18 cellular contexts compared by ENCODE assay signal in genomic region chr5:110262754-110263153, GRCh38.
"Had no signal": no experiment of that assay in that cellular context is flagged by ENCODE, and none has a peak within 500 bp of the region (broad histone marks: within the 10 kb centered on the region; RNA-seq: fewer than 3 reads in every experiment).

No MANE protein-coding gene starts in this region.

- H3K27me3 Mint-ChIP-seq: activated naive CD4-positive, alpha-beta T cell treated with anti-CD3 and anti-CD28 coated beads, Interleukin-2, amount 10 ng/mL, durations not matched to agents 7 days and 5 days; activated T-helper 17 cell treated with anti-CD3 and anti-CD28 coated beads, Interleukin-2, amount 50 U/mL, for 72 hours; central memory CD8-positive, alpha-beta T cell; type B pancreatic cell had no signal

- H3K4me3 Mint-ChIP-seq: activated naive CD4-positive, alpha-beta T cell treated with anti-CD3 and anti-CD28 coated beads, Interleukin-2, amount 10 ng/mL, durations not matched to agents 7 days and 5 days; activated T-helper 17 cell treated with anti-CD3 and anti-CD28 coated beads, Interleukin-2, amount 50 U/mL, for 72 hours; central memory CD8-positive, alpha-beta T cell; nephron; type B pancreatic cell had no signal

- H3K4me1 Mint-ChIP-seq: activated naive CD4-positive, alpha-beta T cell treated with anti-CD3 and anti-CD28 coated beads, Interleukin-2, amount 10 ng/mL, durations not matched to agents 7 days and 5 days; activated T-helper 17 cell treated with anti-CD3 and anti-CD28 coated beads, Interleukin-2, amount 50 U/mL, for 72 hours; central memory CD8-positive, alpha-beta T cell had no signal

- H3K4me3 ChIP-seq: right atrium auricular region, skin epidermis, suprapubic skin had no signal

- ATAC-seq: activated T-helper 17 cell treated with anti-CD3 and anti-CD28 coated beads, Interleukin-2, amount 50 U/mL, for 72 hours had no signal

- H3K36me3 Mint-ChIP-seq: activated naive CD4-positive, alpha-beta T cell treated with anti-CD3 and anti-CD28 coated beads, Interleukin-2, amount 10 ng/mL, durations not matched to agents 7 days and 5 days; type B pancreatic cell had no signal

- DNase-seq: activated CD4-positive, alpha-beta T cell treated with anti-CD3 and anti-CD28 coated beads for 1 hour; activated CD4-positive, alpha-beta T cell treated with anti-CD3 and anti-CD28 coated beads, Interleukin-2, amount 50 U/mL, for 4 hours; activated naive CD4-positive, alpha-beta T cell treated with anti-CD3 and anti-CD28 coated beads, Interleukin-2, amount 10 ng/mL, durations not matched to agents 7 days and 5 days; activated T-cell treated with anti-CD3 and anti-CD28 coated beads for 4 hours; brain microvascular endothelial cell; cortex of kidney; effector CD8-positive, alpha-beta T cell; glutamatergic neuron; nucleus accumbens; stimulated activated CD4-positive, alpha-beta T cell treated with anti-CD3 and anti-CD28 coated beads, Interleukin-4, amount 100 ng/mL, for 4 hours; stimulated activated naive CD8-positive, alpha-beta T cell treated with anti-CD3 and anti-CD28 coated beads, Interleukin-15, Interleukin-2, amounts not matched to agents 100 U/mL and 50 U/mL, for 24 hours had no signal

- H3K9me3 Mint-ChIP-seq: activated naive CD4-positive, alpha-beta T cell treated with anti-CD3 and anti-CD28 coated beads, Interleukin-2, amount 10 ng/mL, durations not matched to agents 7 days and 5 days; activated T-helper 17 cell treated with anti-CD3 and anti-CD28 coated beads, Interleukin-2, amount 50 U/mL, for 72 hours; central memory CD8-positive, alpha-beta T cell; nephron; type B pancreatic cell had no signal

- H3K27ac Mint-ChIP-seq: activated naive CD4-positive, alpha-beta T cell treated with anti-CD3 and anti-CD28 coated beads, Interleukin-2, amount 10 ng/mL, durations not matched to agents 7 days and 5 days; activated T-helper 17 cell treated with anti-CD3 and anti-CD28 coated beads, Interleukin-2, amount 50 U/mL, for 72 hours; type B pancreatic cell had no signal
